ENCODE assay signal across 22 cellular contexts in the genomic region with DNA sequence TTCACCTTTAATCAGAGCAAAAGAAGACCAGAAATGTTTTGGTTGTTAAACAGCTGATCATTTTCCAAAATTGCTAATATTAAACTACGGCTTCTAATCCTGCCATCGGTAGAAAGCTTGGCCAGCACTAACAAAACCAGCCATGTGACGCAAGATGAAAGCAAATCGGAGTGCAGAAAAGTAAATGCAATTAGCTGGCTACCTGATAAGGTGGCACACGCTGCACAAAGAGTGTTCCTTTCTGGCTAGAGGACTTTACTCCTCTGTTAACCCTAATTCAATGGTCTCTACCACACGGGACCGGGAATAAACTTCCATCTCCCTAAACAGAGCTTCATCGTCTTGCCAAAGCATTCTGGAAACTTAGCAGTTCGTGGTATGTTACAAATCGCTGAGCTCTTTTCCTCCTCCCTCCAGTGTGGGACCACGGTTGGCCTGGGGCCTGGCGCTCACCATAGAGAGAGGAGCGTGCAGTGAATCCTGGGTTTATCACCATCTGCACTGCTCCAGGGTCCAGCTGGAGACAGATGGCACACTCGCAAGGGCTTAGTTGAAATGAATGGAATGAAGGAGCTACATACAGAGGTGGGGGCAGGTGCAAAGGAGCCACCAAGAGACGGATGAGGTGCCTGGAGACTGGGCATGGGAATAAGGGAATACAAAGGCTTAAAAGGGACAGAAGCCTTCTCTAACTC. TPM values are rescaled to one million over a fixed set of nuclear protein-coding genes. Genes with fewer than 3 reads are reported as not detected.
DNase-seq lines count a peak whose midpoint lies in the region; ATAC-seq, FAIRE-seq and TF ChIP-seq lines count a peak whose summit lies in the region.
"Had no signal": no experiment of that assay in that cellular context is flagged by ENCODE, and none has a peak within 500 bp of the region (broad histone marks: within the 10 kb centered on the region; RNA-seq: fewer than 3 reads in every experiment).

No MANE protein-coding gene starts in this region.

- in situ Hi-C loops in HAP-1 (cut with MboI; ENCODE audit: low sequenced_read_pairs): loop anchor here (25.0 kb wide), 1 partner anchor 445 kb away; no protein-coding TSS in a partner anchor

- FAIRE-seq in H54 (lab: Jason Lieb, UNC): no peak
- FAIRE-seq: TTC549 had no signal

- H3K9me3 ChIP-seq in right cardiac atrium (ENCODE audit: control insufficient read depth, low read length): no peaks in the 10 kb centered on the region
- H3K9me3 ChIP-seq in HAP-1: no peaks in the 10 kb centered on the region
- H3K9me3 ChIP-seq: left ventricle myocardium inferior had no signal

- H3K36me3 ChIP-seq in HAP-1 (replicated peaks): no peaks in the 10 kb centered on the region
- H3K36me3 ChIP-seq: left ventricle myocardium inferior had no signal

- H3K4me3 ChIP-seq in right cardiac atrium (ENCODE audit: low read length): no peak overlapping the region
- no peak overlapping the region for H3K4me3 ChIP-seq in HAP-1
- H3K4me3 ChIP-seq: left ventricle myocardium inferior had no signal

- ATAC-seq in left ventricle myocardium superior (peak; percentile 13), right cardiac atrium (no peak), SK-N-SH treated with all-trans-retinoic acid at 6 μM for 48 hours (peak; percentile 45; the same call in 2 of the 3 replicates), HG03520 (IDR thresholded peaks at IDR 0.05; ENCODE audit: unreplicated experiment) (no peak)
- ATAC-seq: activated CD8-positive, alpha-beta memory T cell treated with anti-CD3 and anti-CD28 coated beads, Interleukin-2, amount 10 ng/mL, durations not matched to agents 7 days and 5 days; Right ventricle myocardium inferior had no signal

- no peaks in the 10 kb centered on the region for H3K4me1 ChIP-seq in right cardiac atrium (ENCODE audit: control insufficient read depth, insufficient read depth, low read length)
- no peaks in the 10 kb centered on the region for H3K4me1 ChIP-seq in HAP-1
- H3K4me1 ChIP-seq: left ventricle myocardium inferior had no signal

- 45% methylated on average over 15 of the region's 15 CpGs for WGBS in right cardiac atrium

- H3K27ac ChIP-seq in right cardiac atrium (ENCODE audit: low read length): no peak overlapping the region
- H3K27ac ChIP-seq: left ventricle myocardium inferior had no signal

- intact Hi-C loops in left ventricle myocardium superior (cut with micrococcal nuclease): loop anchor here (10.0 kb wide), 1 partner anchor 458 kb away; no protein-coding TSS in a partner anchor
- intact Hi-C loops in right cardiac atrium (cut with DNase I): loop anchor here in 3 of 4 donors (10.0 kb wide), 2 partner anchors 68 to 458 kb away; no protein-coding TSS in a partner anchor

- no peaks in the 10 kb centered on the region for H3K27me3 ChIP-seq in right cardiac atrium (ENCODE audit: control insufficient read depth, insufficient read depth)
- H3K27me3 ChIP-seq in HAP-1 (ENCODE audit: low read depth): no peaks in the 10 kb centered on the region

- TF ChIP-seq POLR2A in H54 (IDR thresholded peaks at IDR 0.05; ENCODE audit: low read depth, low read length): no peak

- DNase-seq in left ventricle myocardium superior (no peak), right cardiac atrium (no peak), left kidney (ENCODE audit: low read depth, low spot score) (peak; percentile 45), MV-4-11 (lab: John Stamatoyannopoulos, UW) (no peak), H54 (ENCODE audit: insufficient read length, low spot score) (no peak), HAP-1 (ENCODE audit: low spot score in 2 of 2) (no peak)
- DNase-seq: activated CD4-positive, alpha-beta T cell treated with anti-CD3 and anti-CD28 coated beads for 4 hours; activated CD8-positive, alpha-beta memory T cell treated with anti-CD3 and anti-CD28 coated beads, Interleukin-2, amount 10 ng/mL, durations not matched to agents 7 days and 5 days; activated naive CD8-positive, alpha-beta T cell treated with anti-CD3 and anti-CD28 coated beads, Interleukin-2, amount 10 ng/mL, durations not matched to agents 7 days and 5 days; DMS153; GDM1; head of caudate nucleus; left ventricle myocardium inferior; NCI-H187 treated with DMSO at 0.1 percent for 48 hours; NCI-H510A treated with DMSO at 0.1 percent for 48 hours; occipital lobe had no signal

TF ChIP-seq in SK-N-SH treated with all-trans-retinoic acid at 6 μM for 48 hours, 23 proteins besides CTCF, POLR2A, EP300 and RAD21:
- no peak for TF ChIP-seq GLIS3 (CRISPR knock-in tag; IDR thresholded peaks at IDR 0.05)
- TF ChIP-seq BACH2 (CRISPR knock-in tag; IDR thresholded peaks at IDR 0.05; ENCODE audit: borderline replicate concordance): no peak
- TF ChIP-seq OSR1 (CRISPR knock-in tag; IDR thresholded peaks at IDR 0.05): no peak

RNA-seq across cellular contexts. Expression of gene COG1, which starts 10.1 kb away (rescaled TPM):
- 58.2 TPM for total RNA-seq in left ventricle myocardium superior
- 10 to 100 TPM; 38.5 to 51.4 (median 43.2) TPM for total RNA-seq in right cardiac atrium
- polyA plus RNA-seq in right cardiac atrium: 43.2 TPM

RNA-seq across cellular contexts. Expression of gene SSTR2, which starts 18.0 kb away (rescaled TPM):
- total RNA-seq in left ventricle myocardium superior (0.74 TPM), right cardiac atrium (under 1 TPM; 0.06 to 0.75 (median 0.30) TPM)
- 0.29 TPM for polyA plus RNA-seq in right cardiac atrium
- total RNA-seq: activated naive CD8-positive, alpha-beta T cell treated with anti-CD3 and anti-CD28 coated beads, Interleukin-2, amount 10 ng/mL, durations not matched to agents 7 days and 5 days; endothelial cell of umbilical vein had no signal
- polyA plus RNA-seq: IgD-negative memory B cell had no signal

Comparison
In these comparisons a context has a peak if more than half of its experiments do, and no peak if none do; other contexts are left out.
1. ATAC-seq: peak in left ventricle myocardium superior (single experiment) and SK-N-SH treated with all-trans-retinoic acid at 6 μM for 48 hours (single experiment); none in right cardiac atrium (0 of 2) and HG03520 (single experiment).